ENCODE assay signal across 9 cellular contexts in genomic region chr12:46364777-46365580, GRCh38. TPM values are rescaled to one million over a fixed set of nuclear protein-coding genes. Genes with fewer than 3 reads are reported as not detected.
DNase-seq lines count a peak whose midpoint lies in the region; ATAC-seq and TF ChIP-seq lines count a peak whose summit lies in the region.
"Had no signal": no experiment of that assay in that cellular context is flagged by ENCODE, and none has a peak within 500 bp of the region (broad histone marks: within the 10 kb centered on the region; RNA-seq: fewer than 3 reads in every experiment).

No MANE protein-coding gene starts in this region.

- peaks cover 98% of the 10 kb centered on the region for H3K36me3 Mint-ChIP-seq in CD4-positive, alpha-beta T cell (ENCODE audit: low read depth)
- peaks cover 86% of the 10 kb centered on the region for H3K36me3 Mint-ChIP-seq in nephron progenitor cell (ENCODE audit: low read depth)

- no peak for ATAC-seq in CD4-positive, alpha-beta T cell (ENCODE audit: poor library complexity)
- ATAC-seq in GM19455 (IDR thresholded peaks at IDR 0.05; ENCODE audit: unreplicated experiment): no peak
- ATAC-seq in HG02759 (IDR thresholded peaks at IDR 0.05; ENCODE audit: unreplicated experiment): no peak

- intact Hi-C loops in CD4-positive, alpha-beta T cell (cut with DNase I, micrococcal nuclease): loop anchor here in 1 of 2 experiments (5.0 to 10.0 kb wide), 2 partner anchors 98 to 380 kb away; partner anchors contain the start of gene SLC38A1
- intact Hi-C loops in esophagus muscularis mucosa (cut with DNase I): loop anchor here (5.0 to 10.0 kb wide), 3 partner anchors 158 to 240 kb away; no protein-coding TSS in a partner anchor

- H3K4me1 ChIP-seq in OCI-LY3 (ENCODE audit: low read length) (peaks cover 92% of the 10 kb centered on the region), esophagus muscularis mucosa (peaks cover 59 to 96% (median 94%) of the 10 kb centered on the region in 4 donors), neuronal stem cell (ENCODE audit: control insufficient read depth in 2 of 2, insufficient read depth in 1 of 2, low read depth in 1 of 2, low read length in 2 of 2) (peaks cover 1 to 2% of the 10 kb centered on the region in 2 donors)

- H2AFZ ChIP-seq in OCI-LY3 (ENCODE audit: low read depth, low read length): no peak overlapping the region
- no peak overlapping the region for H2AFZ ChIP-seq in neuronal stem cell (ENCODE audit: low read length)

- H3K27me3 Mint-ChIP-seq in CD4-positive, alpha-beta T cell: no peaks in the 10 kb centered on the region
- H3K27me3 Mint-ChIP-seq in nephron progenitor cell (ENCODE audit: low read depth, poor library complexity): no peaks in the 10 kb centered on the region

- DNase-seq in CD4-positive, alpha-beta T cell: no peak
- DNase-seq in esophagus muscularis mucosa (ENCODE audit: extremely low spot score) (no peak), nephron progenitor cell (no peak), neuronal stem cell (ENCODE audit: low spot score) (no peak)
- no peak for DNase-seq in stimulated activated CD8-positive, alpha-beta memory T cell treated with anti-CD3 and anti-CD28 coated beads, Interleukin-4, amount 100 ng/mL, for 48 hours
- DNase-seq: amniotic stem cell had no signal

- H3K79me2 ChIP-seq in OCI-LY3 (ENCODE audit: low read length): peaks cover 49% of the 10 kb centered on the region

- no peak overlapping the region for H2BK12ac ChIP-seq in neuronal stem cell (ENCODE audit: low read length)

- H3K27ac Mint-ChIP-seq in CD4-positive, alpha-beta T cell: peak overlapping the region; percentile 64
- peak overlapping the region; percentile 69 for H3K27ac Mint-ChIP-seq in nephron progenitor cell

- no peaks in the 10 kb centered on the region for H3K27me3 ChIP-seq in CD4-positive, alpha-beta T cell (ENCODE audit: control insufficient read depth, insufficient read depth, low read length)
- H3K27me3 ChIP-seq in OCI-LY3 (ENCODE audit: low read depth, low read length): no peaks in the 10 kb centered on the region
- H3K27me3 ChIP-seq in esophagus muscularis mucosa: no peaks in the 10 kb centered on the region
- H3K27me3 ChIP-seq in neuronal stem cell (ENCODE audit: control insufficient read depth in 3 of 3, insufficient read depth in 3 of 3, low read depth in 1 of 3, low read length in 3 of 3): no peaks in the 10 kb centered on the region

- no peak overlapping the region for H2BK15ac ChIP-seq in neuronal stem cell (ENCODE audit: low read length)

- H4K91ac ChIP-seq in neuronal stem cell (ENCODE audit: low read depth, low read length, poor library complexity): no peak overlapping the region

- H3K79me1 ChIP-seq in neuronal stem cell (ENCODE audit: low read depth, low read length): peaks cover 3% of the 10 kb centered on the region

- H3K18ac ChIP-seq in neuronal stem cell (ENCODE audit: low read length): no peak overlapping the region

- no peak overlapping the region for H4K8ac ChIP-seq in neuronal stem cell (ENCODE audit: low read depth, low read length)

- H3K4me3 Mint-ChIP-seq in CD4-positive, alpha-beta T cell: peak overlapping the region; percentile 30
- H3K4me3 Mint-ChIP-seq in nephron progenitor cell: no peak overlapping the region

- H3K14ac ChIP-seq in neuronal stem cell (ENCODE audit: low read length): no peak overlapping the region

- TF ChIP-seq POLR2A in esophagus muscularis mucosa (IDR thresholded peaks at IDR 0.05; ENCODE audit: low read depth): no peak

- H2AK5ac ChIP-seq in neuronal stem cell (ENCODE audit: low read depth, low read length): no peak overlapping the region

- H3K36me3 ChIP-seq in OCI-LY3 (replicated peaks; ENCODE audit: low read depth, low read length) (peaks cover 99% of the 10 kb centered on the region), esophagus muscularis mucosa (peaks cover 88 to 100% (median 95%) of the 10 kb centered on the region in 4 donors), neuronal stem cell (replicated peaks in 1 of 2; ENCODE audit: control insufficient read depth in 2 of 2, insufficient read depth in 2 of 2, low read length in 2 of 2) (peaks cover 34 to 100% of the 10 kb centered on the region in 2 donors)

- POLR2A ChIA-PET in CD4-positive, alpha-beta T cell (lab: Charles Lee): interaction anchor here (0.9 to 4.0 kb wide), 2 partner anchors 8 to 11 kb away, joined by 3 to 19 read pairs; no protein-coding TSS in a partner anchor

- TF ChIP-seq CTCF in CD4-positive, alpha-beta T cell (IDR thresholded peaks at IDR 0.05): no peak
- TF ChIP-seq CTCF in OCI-LY3 (IDR thresholded peaks at IDR 0.05; ENCODE audit: low read depth, low read length): no peak
- TF ChIP-seq CTCF in esophagus muscularis mucosa (IDR thresholded peaks at IDR 0.05): no peak
- no peak for TF ChIP-seq CTCF in nephron progenitor cell (IDR thresholded peaks at IDR 0.05)

- H2BK120ac ChIP-seq in neuronal stem cell (ENCODE audit: low read depth, low read length): no peak overlapping the region

- CTCF ChIA-PET in CD4-positive, alpha-beta T cell (lab: Charles Lee): no interaction called here

- no peak for TF ChIP-seq EP300 in esophagus muscularis mucosa (IDR thresholded peaks at IDR 0.05)

- H3K4me1 Mint-ChIP-seq in CD4-positive, alpha-beta T cell (ENCODE audit: low read depth): peaks cover 89% of the 10 kb centered on the region
- H3K4me1 Mint-ChIP-seq in nephron progenitor cell: peaks cover 28% of the 10 kb centered on the region

- H4K20me1 ChIP-seq in OCI-LY3 (ENCODE audit: insufficient read depth, low read length): peaks cover 98% of the 10 kb centered on the region

- no peak overlapping the region for H3K27ac ChIP-seq in CD4-positive, alpha-beta T cell (ENCODE audit: low read depth, low read length)
- H3K27ac ChIP-seq in OCI-LY3 (ENCODE audit: low read length) (0 out of 2 replicates have a peak overlapping the region, but pooled peaks have one; percentile 17), esophagus muscularis mucosa (replicated peaks in 1 of 4) (peak overlapping the region in 2 of 4 donors; percentile 22 to 95), neuronal stem cell (replicated peaks; ENCODE audit: low read length) (no peak overlapping the region)

- H3K9ac ChIP-seq in OCI-LY3 (ENCODE audit: low read length) (no peak overlapping the region), neuronal stem cell (ENCODE audit: low read depth, low read length, poor library complexity) (no peak overlapping the region)

- no peak overlapping the region for H2BK5ac ChIP-seq in neuronal stem cell (ENCODE audit: low read length)

- WGBS in esophagus muscularis mucosa: 40% methylated on average over 3 of the region's 3 CpGs
- no CpG with 5 or more reads among the region's 3 CpGs for WGBS in neuronal stem cell (ENCODE audit: extremely low coverage in 2 of 2, insufficient read length in 2 of 2, insufficient replicate concordance in 1 of 2), 2 donors

- H3K9me3 Mint-ChIP-seq in CD4-positive, alpha-beta T cell: no peaks in the 10 kb centered on the region
- H3K9me3 Mint-ChIP-seq in nephron progenitor cell: no peaks in the 10 kb centered on the region

- no peak overlapping the region for H3K4me2 ChIP-seq in OCI-LY3 (ENCODE audit: low read length)
- H3K4me2 ChIP-seq in neuronal stem cell (ENCODE audit: insufficient read depth, low read length, poor library complexity, severe bottlenecking): no peak overlapping the region

- H3K9me3 ChIP-seq in CD4-positive, alpha-beta T cell (ENCODE audit: control insufficient read depth, low read length): no peaks in the 10 kb centered on the region
- H3K9me3 ChIP-seq in OCI-LY3 (ENCODE audit: insufficient read depth, low read length) (no peaks in the 10 kb centered on the region), esophagus muscularis mucosa (no peaks in the 10 kb centered on the region), neuronal stem cell (replicated peaks in 1 of 2; ENCODE audit: control insufficient read depth in 2 of 2, insufficient read depth in 1 of 2, low read depth in 1 of 2, low read length in 2 of 2) (no peaks in the 10 kb centered on the region)

- H3K4ac ChIP-seq in neuronal stem cell (ENCODE audit: low read length): no peak overlapping the region

- no peak overlapping the region for H3K23ac ChIP-seq in neuronal stem cell (ENCODE audit: low read depth, low read length, poor library complexity)

- H3K4me3 ChIP-seq in OCI-LY3 (ENCODE audit: low read length): no peak overlapping the region
- peak overlapping the region; percentile 2 to 89 (median 58) for H3K4me3 ChIP-seq in esophagus muscularis mucosa
- H3K4me3 ChIP-seq in neuronal stem cell (ENCODE audit: low read length in 2 of 2): no peak overlapping the region

RNA-seq across cellular contexts. Expression of gene SLC38A2, which starts 7.6 kb away (rescaled TPM):
- 100 to 1,000 TPM; 213 to 222 TPM for total RNA-seq in CD4-positive, alpha-beta T cell
- 100 to 1,000 TPM; 177 to 241 (median 225) TPM for total RNA-seq in esophagus muscularis mucosa
- 168 TPM for polyA plus RNA-seq in neuronal stem cell (2013, experiment 1 of 2)
- polyA plus RNA-seq in neuronal stem cell (2013, experiment 2 of 2): 171 TPM

Comparison
In these comparisons a context has a peak if more than half of its experiments do, and no peak if none do; other contexts are left out.
1. H3K4me3 ChIP-seq: peak in esophagus muscularis mucosa (4 of 4); none in OCI-LY3 (single experiment) and neuronal stem cell (0 of 2).